ENCODE assay signal across 9 cellular contexts in genomic region chr12:133081408-133081806, GRCh38. TPM values are rescaled to one million over a fixed set of nuclear protein-coding genes. Genes with fewer than 3 reads are reported as not detected.
A peak's percentile ranks its signal among the peaks of the same experiment; 100 is the strongest.
DNase-seq lines count a peak whose midpoint lies in the region; ATAC-seq and FAIRE-seq lines count a peak whose summit lies in the region.
"Had no signal": no experiment of that assay in that cellular context is flagged by ENCODE, and none has a peak within 500 bp of the region (broad histone marks: within the 10 kb centered on the region; RNA-seq: fewer than 3 reads in every experiment).

No MANE protein-coding gene starts in this region.

- peaks cover 37% of the 10 kb centered on the region for H3K36me3 ChIP-seq in effector memory CD4-positive, alpha-beta T cell (ENCODE audit: control insufficient read depth, insufficient read depth, low read length)
- H3K36me3 ChIP-seq in naive thymus-derived CD4-positive, alpha-beta T cell (ENCODE audit: control insufficient read depth in 2 of 3, insufficient read depth in 3 of 3, low read length in 3 of 3): peaks cover 11 to 49% (median 27%) of the 10 kb centered on the region in 3 experiments

- H3K36me3 Mint-ChIP-seq in naive thymus-derived CD4-positive, alpha-beta T cell: peaks cover 27 to 71% (median 53%) of the 10 kb centered on the region in 5 donors

- DNase-seq in CD1c-positive myeloid dendritic cell (ENCODE audit: extremely low spot score) (peak; percentile 1), KBM-7 (peak; percentile 14), RCC 7860 (ENCODE audit: low spot score) (no peak), midbrain (lab: John Stamatoyannopoulos, UW) (no peak), NCI-H146 treated with DMSO at 0.1 percent for 48 hours (lab: John Stamatoyannopoulos, UW; ENCODE audit: unreplicated experiment) (no peak), NCI-H1930 (lab: John Stamatoyannopoulos, UW) (no peak)
- DNase-seq in effector memory CD4-positive, alpha-beta T cell: no peak
- peak in 1 of 9 donors; percentile 9 for DNase-seq in naive thymus-derived CD4-positive, alpha-beta T cell

- H3K4me1 ChIP-seq in effector memory CD4-positive, alpha-beta T cell (ENCODE audit: control insufficient read depth, insufficient read depth, low read length, poor library complexity, severe bottlenecking): no peaks in the 10 kb centered on the region
- peaks cover 7 to 11% of the 10 kb centered on the region in 2 donors for H3K4me1 ChIP-seq in naive thymus-derived CD4-positive, alpha-beta T cell (ENCODE audit: control insufficient read depth in 2 of 2, insufficient read depth in 2 of 2, low read length in 2 of 2)

- no peak for ATAC-seq in naive thymus-derived CD4-positive, alpha-beta T cell

- H3K27me3 Mint-ChIP-seq in naive thymus-derived CD4-positive, alpha-beta T cell: no peaks in the 10 kb centered on the region
- H3K27me3 Mint-ChIP-seq: naive B cell had no signal

- peak overlapping the region; percentile 97 for H3K27ac ChIP-seq in effector memory CD4-positive, alpha-beta T cell (ENCODE audit: insufficient read depth, low read length, poor library complexity, severe bottlenecking)
- H3K27ac ChIP-seq in naive thymus-derived CD4-positive, alpha-beta T cell (ENCODE audit: low read depth, low read length): peak overlapping the region; percentile 100

- FAIRE-seq in RCC 7860 (lab: Jason Lieb, UNC): no peak

- peak overlapping the region; percentile 63 for H3K4me3 ChIP-seq in effector memory CD4-positive, alpha-beta T cell (ENCODE audit: insufficient read depth, low read depth, low read length, poor library complexity, severe bottlenecking)
- H3K4me3 ChIP-seq in naive thymus-derived CD4-positive, alpha-beta T cell (ENCODE audit: low read length): peak overlapping the region; percentile 38

- H3K4me3 Mint-ChIP-seq in naive thymus-derived CD4-positive, alpha-beta T cell: no peak overlapping the region

- H3K27ac Mint-ChIP-seq in naive thymus-derived CD4-positive, alpha-beta T cell: peak overlapping the region in 1 of 9 donors; percentile 41
- H3K27ac Mint-ChIP-seq: naive B cell had no signal

- peaks cover 15 to 77% (median 39%) of the 10 kb centered on the region in 11 donors for H3K9me3 Mint-ChIP-seq in naive thymus-derived CD4-positive, alpha-beta T cell

- in situ Hi-C loops in KBM-7 (cut with MboI; ENCODE audit: low pct_unique_long_range_greater_than_20kb, low sequenced_read_pairs): no loop called here

- POLR2A ChIA-PET in naive thymus-derived CD4-positive, alpha-beta T cell (lab: Charles Lee): interaction anchor here (1.3 to 3.1 kb wide), 3 partner anchors 49 to 100 kb away, joined by 7 to 26 read pairs (median 23); partner anchors contain the start of genes ZNF10, ZNF26, ZNF268 and ZNF891

- no peaks in the 10 kb centered on the region for H3K27me3 ChIP-seq in effector memory CD4-positive, alpha-beta T cell (replicated peaks; ENCODE audit: control insufficient read depth, insufficient read depth, low read length, poor library complexity, severe bottlenecking)
- no peaks in the 10 kb centered on the region for H3K27me3 ChIP-seq in naive thymus-derived CD4-positive, alpha-beta T cell (ENCODE audit: control insufficient read depth in 2 of 2, insufficient read depth in 2 of 2, low read length in 2 of 2)

- intact Hi-C loops in naive thymus-derived CD4-positive, alpha-beta T cell (cut with micrococcal nuclease): no loop called here

- peaks cover 17% of the 10 kb centered on the region for H3K9me3 ChIP-seq in effector memory CD4-positive, alpha-beta T cell (ENCODE audit: control insufficient read depth, low read length)
- H3K9me3 ChIP-seq in naive thymus-derived CD4-positive, alpha-beta T cell (ENCODE audit: control insufficient read depth in 2 of 3, low read length in 3 of 3): peaks cover 6 to 75% (median 33%) of the 10 kb centered on the region in 3 experiments

- CTCF ChIA-PET in naive thymus-derived CD4-positive, alpha-beta T cell (lab: Charles Lee): interaction anchor here (0.7 kb wide), 1 partner anchor 100 kb away, joined by 3 read pairs; no protein-coding TSS in a partner anchor

- peaks cover 0 to 22% (median 10%) of the 10 kb centered on the region in 7 donors for H3K4me1 Mint-ChIP-seq in naive thymus-derived CD4-positive, alpha-beta T cell

RNA-seq across cellular contexts. Expression of gene ZNF140, which starts 0.7 kb away (rescaled TPM):
- total RNA-seq in naive thymus-derived CD4-positive, alpha-beta T cell: 10 to 100 TPM; 11.2 to 29.9 (median 16.0) TPM
- 10 to 100 TPM; 22.9 to 30.7 TPM for polyA plus RNA-seq in naive thymus-derived CD4-positive, alpha-beta T cell

RNA-seq across cellular contexts. Expression of gene ZNF84, which starts 44.1 kb away (rescaled TPM):
- 10 to 100 TPM; 27.4 to 52.7 (median 31.6) TPM for total RNA-seq in naive thymus-derived CD4-positive, alpha-beta T cell
- 10 to 100 TPM; 22.5 to 22.6 TPM for polyA plus RNA-seq in naive thymus-derived CD4-positive, alpha-beta T cell

RNA-seq across cellular contexts. Expression of gene ZNF891, which starts 48.7 kb away (rescaled TPM):
- 1 to 10 TPM; 2.4 to 7.9 (median 6.6) TPM for total RNA-seq in naive thymus-derived CD4-positive, alpha-beta T cell
- under 1 TPM; 0.56 to 0.89 TPM for polyA plus RNA-seq in naive thymus-derived CD4-positive, alpha-beta T cell

RNA-seq across cellular contexts. Expression of gene ZNF10, which starts 49.0 kb away (rescaled TPM):
- total RNA-seq in naive thymus-derived CD4-positive, alpha-beta T cell: 10 to 100 TPM in 4 of 5 experiments, 1 to 10 TPM in 1; 5.2 to 35.0 (median 29.2) TPM
- 10 to 100 TPM; 13.7 to 14.5 TPM for polyA plus RNA-seq in naive thymus-derived CD4-positive, alpha-beta T cell

Comparison
In these comparisons a context has a peak if more than half of its experiments do, and no peak if none do; other contexts are left out.
1. DNase-seq: peak in CD1c-positive myeloid dendritic cell (single experiment) and KBM-7 (single experiment); none in effector memory CD4-positive, alpha-beta T cell (0 of 3), RCC 7860 (single experiment), midbrain (single experiment), NCI-H146 treated with DMSO at 0.1 percent for 48 hours (single experiment) and NCI-H1930 (0 of 2).